In the genomic region with DNA sequence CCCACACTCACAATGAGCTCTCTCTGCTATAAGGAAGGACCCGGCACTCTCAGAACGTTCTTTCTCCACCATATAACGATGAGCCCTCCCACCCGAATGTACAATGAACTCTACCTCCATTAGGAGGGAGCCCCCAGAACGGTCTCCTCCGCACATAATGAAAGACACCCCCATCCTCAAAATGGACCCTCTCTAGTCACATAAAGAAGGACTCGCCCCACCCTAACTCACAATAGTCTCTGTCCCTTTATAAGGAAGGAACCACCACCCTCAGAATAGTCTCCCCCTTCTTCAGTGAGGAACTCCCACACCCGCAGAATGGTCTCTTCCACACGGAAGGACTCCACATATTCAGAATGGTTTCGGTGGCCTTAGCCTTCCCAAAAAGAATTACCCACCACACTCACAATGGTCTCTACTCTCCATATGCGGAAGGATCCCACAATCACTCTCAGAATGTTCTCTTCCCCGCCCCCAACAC, we compare ENCODE assay signal across 6 cellular contexts. TPM values are rescaled to one million over a fixed set of nuclear protein-coding genes. Genes with fewer than 3 reads are reported as not detected.
A peak's percentile ranks its signal among the peaks of the same experiment; 100 is the strongest.
DNase-seq lines count a peak whose midpoint lies in the region; FAIRE-seq and TF ChIP-seq lines count a peak whose summit lies in the region.

No MANE protein-coding gene starts in this region.

- peak overlapping the region; percentile 89 to 94 (median 93) for H3K4me3 Mint-ChIP-seq in immature natural killer cell

- peaks cover 0 to 14% (median 0%) of the 10 kb centered on the region in 3 donors for H3K36me3 Mint-ChIP-seq in immature natural killer cell

- peaks cover 39 to 42% of the 10 kb centered on the region in 2 donors for H3K4me1 Mint-ChIP-seq in immature natural killer cell

- no peak for TF ChIP-seq CTCF in GM12875 (IDR thresholded peaks at IDR 0.05; ENCODE audit: borderline replicate concordance, insufficient read depth, low read depth, low read length)

- DNase-seq in SW480 (ENCODE audit: low spot score): peak; percentile 17
- no peak for DNase-seq in immature natural killer cell
- no peak for DNase-seq in urothelium cell line (ENCODE audit: low spot score)
- DNase-seq in NCI-H2171 treated with DMSO at 0.1 percent for 48 hours (lab: John Stamatoyannopoulos, UW): no peak
- DNase-seq in NCI-H2081 (lab: John Stamatoyannopoulos, UW): no peak

- H3K4me3 ChIP-seq in GM12875 (ENCODE audit: low read depth, low read length): peak overlapping the region; percentile 74

- FAIRE-seq in urothelium cell line (lab: Jason Lieb, UNC): no peak

- peaks cover 13 to 27% (median 17%) of the 10 kb centered on the region in 3 donors for H3K27me3 Mint-ChIP-seq in immature natural killer cell (ENCODE audit: low read depth in 3 of 3)

- peaks cover 0 to 2% (median 0%) of the 10 kb centered on the region in 6 donors for H3K9me3 Mint-ChIP-seq in immature natural killer cell

- H3K27ac Mint-ChIP-seq in immature natural killer cell: peak overlapping the region; percentile 93 to 97 (median 96)

RNA-seq across cellular contexts. Expression of a gene that starts 0.5 kb away (rescaled TPM):
- polyA plus RNA-seq in immature natural killer cell: 10 to 100 TPM; 17.0 to 20.6 (median 20.2) TPM

RNA-seq across cellular contexts. Expression of a gene that starts 7.9 kb away (rescaled TPM):
- 100 to 1,000 TPM in 2 of 3 donors, 10 to 100 TPM in 1; 86.0 to 158 (median 146) TPM for polyA plus RNA-seq in immature natural killer cell

RNA-seq across cellular contexts. Expression of a gene that starts 13.2 kb away (rescaled TPM):
- polyA plus RNA-seq in immature natural killer cell: 100 to 1,000 TPM in 2 of 3 donors, 10 to 100 TPM in 1; 92.6 to 118 (median 108) TPM

RNA-seq across cellular contexts. Expression of a gene that starts 13.4 kb away (rescaled TPM):
- 10 to 100 TPM; 76.0 to 88.2 (median 85.3) TPM for polyA plus RNA-seq in immature natural killer cell

RNA-seq across cellular contexts. Expression of a gene that starts 46.4 kb away (rescaled TPM):
- 10 to 100 TPM; 25.2 to 35.5 (median 26.7) TPM for polyA plus RNA-seq in immature natural killer cell
